In the genomic region with DNA sequence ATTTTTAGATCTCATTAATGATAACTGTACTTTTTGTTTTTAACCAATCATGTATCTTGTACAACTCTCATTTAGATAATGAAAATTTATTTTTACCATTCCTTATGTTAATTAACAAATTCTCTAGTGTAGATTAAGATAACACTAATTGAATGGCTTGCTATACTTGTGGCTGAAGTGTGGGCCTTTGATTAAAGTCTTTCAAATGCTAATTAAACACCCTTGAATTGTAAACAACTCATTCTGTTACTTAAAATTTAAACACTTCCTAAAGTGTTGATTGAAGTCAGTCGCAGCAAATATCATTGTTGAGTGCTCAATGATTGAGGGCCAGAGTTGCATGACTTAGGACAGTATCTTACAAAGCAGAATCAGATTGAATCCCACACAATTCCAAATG, we compare ENCODE assay signal across 18 cellular contexts.
"Had no signal": no experiment of that assay in that cellular context is flagged by ENCODE, and none has a peak within 500 bp of the region (broad histone marks: within the 10 kb centered on the region; RNA-seq: fewer than 3 reads in every experiment).

No MANE protein-coding gene starts in this region.

- H3K27ac ChIP-seq: HL-60, SJSA1, SK-N-MC had no signal

- H3K4me3 ChIP-seq: SJSA1, SK-N-MC had no signal

- FAIRE-seq: HTR-8/SVneo, RCC 7860 had no signal

- H3K36me3 ChIP-seq: SJSA1 had no signal

- H3K9me3 ChIP-seq: SJSA1 had no signal

- H3K27me3 ChIP-seq: SJSA1 had no signal

- DNase-seq: MM.1S, NCI-H1092 treated with DMSO at 0.1 percent for 48 hours, NCI-H1436 treated with DMSO at 0.1 percent for 48 hours, NCI-H1694, NCI-H187 treated with DMSO at 0.1 percent for 48 hours, NCI-H2029 treated with DMSO at 0.1 percent for 48 hours, NCI-H2171 treated with DMSO at 0.1 percent for 48 hours, NCI-H510A, NCI-H524 treated with DMSO at 0.1 percent for 48 hours, NCI-H69, NCI-H774, Right ventricle myocardium superior, SIG-M5 had no signal
